Comparison of ENCODE assay signal across 8 cellular contexts in genomic region chr1:108643492-108644333, GRCh38. TPM values are rescaled to one million over a fixed set of nuclear protein-coding genes. Genes with fewer than 3 reads are reported as not detected.
DNase-seq lines count a peak whose midpoint lies in the region; ATAC-seq, FAIRE-seq and TF ChIP-seq lines count a peak whose summit lies in the region.

No MANE protein-coding gene starts in this region.

- H3K4me1 ChIP-seq in right lobe of liver, result peaks cover 0 to 12% (median 6%) of the 10 kb centered on the region in 4 donors

- in situ Hi-C loops in Caki2 (cut with HindIII; ENCODE audit: low pct_unique_long_range_greater_than_20kb, low sequenced_read_pairs), result no loop called here

- H3K27ac Mint-ChIP-seq in T-cell, result peak overlapping the region; percentile 99
- H3K27ac Mint-ChIP-seq in stimulated activated naive CD8-positive, alpha-beta T cell treated with anti-CD3 and anti-CD28 coated beads, Interleukin-15, amount 100 ng/mL, for 72 hours, result no peak overlapping the region

- peak overlapping the region in 2 of 3 donors; percentile 5 to 58 for H3K4me3 Mint-ChIP-seq in T-cell
- no peak overlapping the region for H3K4me3 Mint-ChIP-seq in stimulated activated naive CD8-positive, alpha-beta T cell treated with anti-CD3 and anti-CD28 coated beads, Interleukin-15, amount 100 ng/mL, for 72 hours

- FAIRE-seq in colon (lab: Jason Lieb, UNC), result peak; percentile 10

- POLR2A ChIA-PET in T-cell (lab: Charles Lee), result interaction anchor here (0.6 to 3.8 kb wide), 4 partner anchors 16 to 84 kb away, joined by 3 to 45 read pairs (median 4); partner anchors contain the start of genes EEIG2 (in 1 of the 2) and HENMT1 (in 1 of the 2)

- 23% methylated on average over 3 of the region's 3 CpGs for WGBS in right lobe of liver (ENCODE audit: insufficient coverage, low coverage, low lambda C conversion rate, missing lambda C conversion rate)

- no peak for TF ChIP-seq POLR2A in right lobe of liver (IDR thresholded peaks at IDR 0.05)

- DNase-seq in Caki2 (ENCODE audit: low read depth) (peak; percentile 6), GM20000 (ENCODE audit: low spot score) (peak; percentile 75), NCI-H1436 treated with DMSO at 0.1 percent for 48 hours (lab: John Stamatoyannopoulos, UW) (peak; percentile 14), T-cell (peak in 28 of 34 experiments; percentile 18 to 64 (median 47)), right lobe of liver (no peak)
- DNase-seq in stimulated activated naive CD8-positive, alpha-beta T cell treated with anti-CD3 and anti-CD28 coated beads, Interleukin-15, amount 100 ng/mL, for 72 hours, result peak; percentile 26 to 28

- ATAC-seq in T-cell (replicated peaks in 1 of 4), result peak; percentile 15 to 37 (median 28)
- ATAC-seq in right lobe of liver, result peak; percentile 52 to 65 (median 58)
- no peak for ATAC-seq in stimulated activated naive CD8-positive, alpha-beta T cell treated with anti-CD3 and anti-CD28 coated beads, Interleukin-15, amount 100 ng/mL, for 72 hours
- no peak for ATAC-seq in GM18873 (IDR thresholded peaks at IDR 0.05; ENCODE audit: low FRiP score, unreplicated experiment)

- CTCF ChIA-PET in T-cell (lab: Charles Lee), result interaction anchor here (0.6 to 5.2 kb wide), 23 partner anchors 8 to 443 kb away, joined by 3 to 58 read pairs (median 4); partner anchors contain the start of genes EEIG2 (in 2 of the 2), PRPF38B (in 2 of the 2), HENMT1 (in 1 of the 2) and SLC25A24 (in 1 of the 2)

- intact Hi-C loops in right lobe of liver (cut with DNase I), result no loop called here

- no peaks in the 10 kb centered on the region for H3K27me3 ChIP-seq in right lobe of liver

- H3K9me3 ChIP-seq in right lobe of liver, result no peaks in the 10 kb centered on the region

- peaks cover 0 to 6% (median 6%) of the 10 kb centered on the region in 3 donors for H3K9me3 Mint-ChIP-seq in T-cell
- H3K9me3 Mint-ChIP-seq in stimulated activated naive CD8-positive, alpha-beta T cell treated with anti-CD3 and anti-CD28 coated beads, Interleukin-15, amount 100 ng/mL, for 72 hours, result peaks cover 6 to 9% of the 10 kb centered on the region in 2 donors

- H3K36me3 Mint-ChIP-seq in T-cell, result peaks cover 17% of the 10 kb centered on the region

- no peak for TF ChIP-seq CTCF in GM20000 (IDR thresholded peaks at IDR 0.05; ENCODE audit: extremely low read depth, missing control alignments)
- peak; percentile 52 to 70 (median 60) for TF ChIP-seq CTCF in right lobe of liver (IDR thresholded peaks at IDR 0.05)

- no peaks in the 10 kb centered on the region for H3K27me3 Mint-ChIP-seq in T-cell
- H3K27me3 Mint-ChIP-seq in stimulated activated naive CD8-positive, alpha-beta T cell treated with anti-CD3 and anti-CD28 coated beads, Interleukin-15, amount 100 ng/mL, for 72 hours, result no peaks in the 10 kb centered on the region

- no peak overlapping the region for H3K4me3 ChIP-seq in right lobe of liver

- H3K4me1 Mint-ChIP-seq in T-cell, result peaks cover 76 to 78% (median 78%) of the 10 kb centered on the region in 3 donors
- peaks cover 82% of the 10 kb centered on the region for H3K4me1 Mint-ChIP-seq in stimulated activated naive CD8-positive, alpha-beta T cell treated with anti-CD3 and anti-CD28 coated beads, Interleukin-15, amount 100 ng/mL, for 72 hours

- no peaks in the 10 kb centered on the region for H3K36me3 ChIP-seq in right lobe of liver

- H3K27ac ChIP-seq in right lobe of liver, result no peak overlapping the region

RNA-seq across cellular contexts. Expression of gene HENMT1, which starts 17.2 kb away (rescaled TPM):
- total RNA-seq in Caki2 (2014; rRNA removed; shearing (Covaris generic); ENCODE audit: low replicate concordance), result 0.17 TPM in 1 of 2 replicates, not detected in the other
- total RNA-seq in T-cell (10 to 100 TPM; 11.0 to 20.2 (median 16.0) TPM), right lobe of liver (1 to 10 TPM in 1 of 6 experiments, under 1 TPM in 5; 0.18 to 1.2 (median 0.70) TPM)

RNA-seq across cellular contexts. Expression of gene PRPF38B, which starts 48.4 kb away (rescaled TPM):
- total RNA-seq in Caki2 (2014; rRNA removed; shearing (Covaris generic); ENCODE audit: low replicate concordance), result 4.7 and 7.8 TPM in 2 replicates
- total RNA-seq in T-cell (100 to 1,000 TPM; 109 to 130 (median 110) TPM), right lobe of liver (10 to 100 TPM in 5 of 6 experiments, 1 to 10 TPM in 1; 8.6 to 20.3 (median 12.6) TPM)

Comparison
In these comparisons a context has a peak if more than half of its experiments do, and no peak if none do; other contexts are left out.
1. DNase-seq: peak in Caki2 (single experiment), GM20000 (single experiment), NCI-H1436 treated with DMSO at 0.1 percent for 48 hours (single experiment), T-cell (28 of 34) and stimulated activated naive CD8-positive, alpha-beta T cell treated with anti-CD3 and anti-CD28 coated beads, Interleukin-15, amount 100 ng/mL, for 72 hours (2 of 2); none in right lobe of liver (0 of 3).
2. ATAC-seq: peak in T-cell (4 of 4) and right lobe of liver (4 of 4); none in stimulated activated naive CD8-positive, alpha-beta T cell treated with anti-CD3 and anti-CD28 coated beads, Interleukin-15, amount 100 ng/mL, for 72 hours (single experiment) and GM18873 (single experiment).
3. H3K27ac Mint-ChIP-seq: peak in T-cell (2 of 2); none in stimulated activated naive CD8-positive, alpha-beta T cell treated with anti-CD3 and anti-CD28 coated beads, Interleukin-15, amount 100 ng/mL, for 72 hours (0 of 2).
4. H3K4me3 Mint-ChIP-seq: peak in T-cell (2 of 3); none in stimulated activated naive CD8-positive, alpha-beta T cell treated with anti-CD3 and anti-CD28 coated beads, Interleukin-15, amount 100 ng/mL, for 72 hours (0 of 2).
5. RNA of gene HENMT1, which starts 17.2 kb away (total RNA-seq): 11.0 to 20.2 TPM in T-cell; 0.18 to 1.2 TPM in right lobe of liver and 0.17 TPM in Caki2; every median in the first group is over 4 times any median in the second.
6. RNA of gene PRPF38B, which starts 48.4 kb away (total RNA-seq): 109 to 130 TPM in T-cell; 8.6 to 20.3 TPM in right lobe of liver and 4.7 to 7.8 TPM in Caki2; every median in the first group is over 4 times any median in the second.